ENCODE assay signal across 8 cellular contexts in the genomic region with DNA sequence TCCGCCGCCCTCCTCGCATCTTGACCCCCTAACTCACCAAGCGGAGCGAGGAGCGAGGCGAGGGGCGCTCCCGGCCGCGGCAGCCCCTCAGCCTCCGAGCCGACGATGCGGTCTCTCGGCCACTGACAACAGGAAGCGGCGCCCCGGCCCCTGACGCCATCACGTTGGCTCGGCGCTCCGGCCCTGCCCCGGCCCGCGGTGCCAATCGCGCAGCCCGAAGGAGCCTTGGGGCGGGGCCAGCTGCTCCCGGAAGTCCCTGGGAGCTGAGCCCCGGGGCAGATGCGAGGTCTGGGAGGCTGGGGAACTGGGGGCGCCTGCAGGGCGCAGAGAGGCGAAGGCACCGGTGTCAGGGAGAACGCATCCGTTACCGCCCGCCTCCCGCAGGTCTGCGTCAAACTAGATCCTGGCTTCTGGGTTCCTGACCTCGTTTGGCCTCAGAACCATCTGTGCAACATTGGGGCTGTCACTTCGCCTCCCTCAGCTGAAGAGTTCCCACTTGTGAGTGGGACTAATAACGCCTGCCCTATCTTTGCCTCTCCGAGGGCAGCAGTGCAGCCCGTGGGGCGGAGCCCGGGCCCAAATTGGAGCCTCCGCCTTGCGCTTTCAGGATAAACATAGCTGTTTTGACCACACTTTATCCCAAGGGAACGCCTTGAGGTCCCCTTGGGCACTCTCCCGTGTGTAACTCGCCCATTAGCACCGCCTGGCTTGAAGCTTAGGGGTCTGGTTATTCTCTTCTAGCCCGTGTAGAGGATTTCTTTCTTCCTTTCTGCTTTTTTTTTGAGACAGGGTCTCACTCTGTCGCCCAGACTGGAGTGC. TPM values are rescaled to one million over a fixed set of nuclear protein-coding genes. Genes with fewer than 3 reads are reported as not detected.
A peak's percentile ranks its signal among the peaks of the same experiment; 100 is the strongest.
DNase-seq lines count a peak whose midpoint lies in the region; ATAC-seq, FAIRE-seq and TF ChIP-seq lines count a peak whose summit lies in the region.
"Not testable (repeated sequence)": the region's sequence is repeated elsewhere in the genome, so short reads cannot be mapped to it uniquely, and the experiment has no call there.

PLEKHM1 (minus strand) TSS at position 107 of the 819 bp plus-strand sequence. CDS start 8,237 bp downstream, outside the sequence.

- POLR2A ChIA-PET in OCI-LY7 (lab: Charles Lee) = interaction anchor here (0.6 kb wide), 1 partner anchor 336 kb away, joined by 3 read pairs; no protein-coding TSS in a partner anchor

- not testable (repeated sequence) for H3K9me3 ChIP-seq in OCI-LY7 (ENCODE audit: low read length)

- intact Hi-C loops in OCI-LY7 (cut with micrococcal nuclease; ENCODE audit: unreplicated experiment) = not testable (repeated sequence)

- CTCF ChIA-PET in OCI-LY7 (lab: Charles Lee; ENCODE audit: unreplicated experiment) = not testable (repeated sequence)

- not testable (repeated sequence) for FAIRE-seq in D721Med (lab: Jason Lieb, UNC)

- TF ChIP-seq CTCF in D721Med (IDR thresholded peaks at IDR 0.05; ENCODE audit: insufficient read depth, missing control alignments); OCI-LY7 (conservative IDR thresholded peaks at IDR 0.05; ENCODE audit: low read length): not testable (repeated sequence)

- H3K27ac ChIP-seq in OCI-LY7 (ENCODE audit: low read depth, low read length, poor library complexity, severe bottlenecking) = peak within 1 kb of the TSS; percentile 41

- DNase-seq in D721Med (ENCODE audit: insufficient read length, low spot score) (peak; percentile 51), HuH-7 (ENCODE audit: low spot score) (peak; percentile 62), OCI-LY7 (ENCODE audit: low spot score) (peak; percentile 87), activated T-cell treated with anti-CD3 and anti-CD28 coated beads for 24 hours (ENCODE audit: low read depth) (peak; percentile 74), epidermal melanocyte (ENCODE audit: insufficient read length, low spot score) (peak; percentile 32), midbrain (lab: John Stamatoyannopoulos, UW) (peak; percentile 85)
- peak; percentile 62 to 66 for DNase-seq in stimulated activated CD8-positive, alpha-beta memory T cell treated with anti-CD3 and anti-CD28 coated beads, Interleukin-15, amount 100 ng/mL, for 4 hours (ENCODE audit: low read depth in 2 of 2)

- H3K36me3 ChIP-seq in OCI-LY7 (ENCODE audit: insufficient read depth, low read length) = not testable (repeated sequence)

- H4K20me1 ChIP-seq in OCI-LY7 (ENCODE audit: insufficient read depth, low read length) = not testable (repeated sequence)

- peak; percentile 90 for ATAC-seq in GM21526 (IDR thresholded peaks at IDR 0.05; ENCODE audit: low FRiP score, unreplicated experiment)

- TSS peak; percentile 96 for BruUV-seq in OCI-LY7 (replicated peaks; lab: Mats Ljungman, UMichigan)

- H3K79me2 ChIP-seq in OCI-LY7 (ENCODE audit: insufficient read depth, low read depth, low read length) = not testable (repeated sequence)

- peaks cover 10% of the 10 kb centered on the region for H3K4me1 ChIP-seq in OCI-LY7 (ENCODE audit: insufficient read depth, low read length, poor library complexity, severe bottlenecking)

- peak within 1 kb of the TSS; percentile 74 for H2AFZ ChIP-seq in OCI-LY7 (ENCODE audit: low read length)

- peak within 1 kb of the TSS; percentile 85 for H3K4me3 ChIP-seq in OCI-LY7 (ENCODE audit: low read depth, low read length, poor library complexity, severe bottlenecking)

- H3K9me2 ChIP-seq in OCI-LY7 (ENCODE audit: insufficient read depth, low read length) = not testable (repeated sequence)

- peak within 1 kb of the TSS; percentile 88 for H3K4me2 ChIP-seq in OCI-LY7 (ENCODE audit: low read length)

RNA-seq across cellular contexts. Expression of gene PLEKHM1, which starts in this region (rescaled TPM):
- total RNA-seq in OCI-LY7 (2014; rRNA removed; shearing (Covaris generic)) = 6.5 and 11.8 TPM in 2 replicates
- 29.3 and 36.7 TPM in 2 replicates for total RNA-seq in OCI-LY7 (2022)

Comparison
In these comparisons a context has a peak if more than half of its experiments do, and no peak if none do; other contexts are left out.
1. Peak in every context shown above with its lines: DNase-seq, ATAC-seq, H3K4me3 ChIP-seq and H3K27ac ChIP-seq.
2. DNase-seq: peak in every context shown above with its lines; median percentile 87 in OCI-LY7; 85 in midbrain; 74 in activated T-cell treated with anti-CD3 and anti-CD28 coated beads for 24 hours; 64 in stimulated activated CD8-positive, alpha-beta memory T cell treated with anti-CD3 and anti-CD28 coated beads, Interleukin-15, amount 100 ng/mL, for 4 hours; 62 in HuH-7; 51 in D721Med; 32 in epidermal melanocyte.